Comparison of ENCODE assay signal across 7 cellular contexts in the genomic region with DNA sequence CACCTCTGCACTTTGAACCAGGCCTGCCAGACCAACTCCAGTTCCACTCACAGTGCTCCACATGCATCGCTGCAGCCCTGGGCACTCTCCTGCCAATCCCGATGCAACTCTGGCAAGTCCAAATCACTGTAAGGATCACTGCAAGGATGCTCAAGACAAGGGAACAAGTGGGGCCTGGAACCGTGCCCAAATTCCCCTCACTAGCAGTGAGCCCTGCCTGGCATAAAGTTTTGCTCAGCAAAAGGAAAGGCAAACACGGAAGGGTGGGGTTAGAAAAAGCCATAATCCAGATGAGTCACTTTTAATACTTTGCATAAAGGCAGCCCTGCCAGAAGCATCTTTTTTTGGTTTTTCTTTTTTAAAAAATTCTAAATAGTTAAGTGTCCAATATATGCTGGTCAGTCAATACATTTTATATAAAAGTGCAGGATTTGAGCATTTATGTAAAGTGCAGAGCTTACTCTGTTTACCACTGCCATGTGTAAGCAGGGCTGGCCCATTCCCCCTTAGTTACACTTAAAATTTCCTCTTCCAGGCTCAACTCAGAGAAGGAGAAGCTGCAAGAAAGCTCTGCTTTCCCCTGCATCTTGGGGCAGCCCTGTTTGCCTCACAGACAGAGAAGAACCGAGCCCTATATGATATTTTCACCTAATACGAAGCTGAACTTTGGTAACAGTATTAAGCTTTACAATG.
DNase-seq lines count a peak whose midpoint lies in the region; ATAC-seq and TF ChIP-seq lines count a peak whose summit lies in the region.

No MANE protein-coding gene starts in this region.

- H3K27ac ChIP-seq in PC-3 (ENCODE audit: low read length) (peak overlapping the region; percentile 94), esophagus squamous epithelium (peak overlapping the region; percentile 53 to 81 (median 64)), prostate gland (no peak overlapping the region), osteoblast (ENCODE audit: low read depth, low read length) (no peak overlapping the region)

- TF ChIP-seq CTCF in PC-3 (conservative IDR thresholded peaks at IDR 0.05; ENCODE audit: low read depth, low read length) (no peak), esophagus squamous epithelium (IDR thresholded peaks at IDR 0.05) (no peak), prostate gland (IDR thresholded peaks at IDR 0.05) (no peak), osteoblast (IDR thresholded peaks at IDR 0.05; ENCODE audit: extremely low read depth, low read depth, low read length) (no peak)

- DNase-seq in H4 (ENCODE audit: low spot score), result peak; percentile 60
- DNase-seq in PC-3, result peak; percentile 90
- no peak for DNase-seq in esophagus squamous epithelium (lab: John Stamatoyannopoulos, UW)
- DNase-seq in prostate gland (ENCODE audit: low spot score), result peak; percentile 35
- DNase-seq in osteoblast (ENCODE audit: insufficient read length, low spot score, missing footprints), result no peak
- DNase-seq in KG1 (lab: John Stamatoyannopoulos, UW), result no peak

- intact Hi-C loops in PC-3 (cut with micrococcal nuclease), result loop anchor here (2.0 to 5.0 kb wide), 5 partner anchors 46 to 484 kb away; a partner anchor contains a TSS
- intact Hi-C loops in esophagus squamous epithelium (cut with DNase I), result no loop called here
- intact Hi-C loops in prostate gland (cut with DNase I), result no loop called here

- no peaks in the 10 kb centered on the region; the same call in 1 of the 2 replicates for H3K9me2 ChIP-seq in PC-3 (replicated peaks; ENCODE audit: low read length)

- H3K4me2 ChIP-seq in PC-3 (ENCODE audit: low read length) (peak overlapping the region; percentile 75), osteoblast (ENCODE audit: insufficient read depth, low read length) (no peak overlapping the region)

- H3K4me1 ChIP-seq in PC-3 (ENCODE audit: insufficient read depth, low read length) (peaks cover 71% of the 10 kb centered on the region), esophagus squamous epithelium (peaks cover 33 to 76% (median 48%) of the 10 kb centered on the region in 3 donors), prostate gland (replicated peaks) (no peaks in the 10 kb centered on the region), osteoblast (ENCODE audit: insufficient read depth, low read length) (peaks cover 35% of the 10 kb centered on the region)

- peak overlapping the region; percentile 8 for H2AFZ ChIP-seq in PC-3 (ENCODE audit: low read length)
- no peak overlapping the region for H2AFZ ChIP-seq in osteoblast (ENCODE audit: low read length)

- 23 to 30% methylated on average over 4 to 6 of the region's 6 CpGs for WGBS in esophagus squamous epithelium, 2 donors
- WGBS in prostate gland, result 46% methylated on average over 6 of the region's 6 CpGs

- H3K27me3 ChIP-seq in PC-3 (ENCODE audit: low read length) (no peaks in the 10 kb centered on the region), esophagus squamous epithelium (no peaks in the 10 kb centered on the region), prostate gland (replicated peaks; ENCODE audit: insufficient read depth) (no peaks in the 10 kb centered on the region), osteoblast (ENCODE audit: insufficient read depth, low read length) (no peaks in the 10 kb centered on the region)

- POLR2A ChIA-PET in PC-3 (lab: Charles Lee; ENCODE audit: unreplicated experiment), result no interaction called here

- peaks cover 17% of the 10 kb centered on the region for H3F3A ChIP-seq in PC-3 (ENCODE audit: low read length, unreplicated experiment)

- H3K4me3 ChIP-seq in PC-3 (ENCODE audit: low read length), result peak overlapping the region; percentile 37; the same call in 1 of the 2 replicates
- H3K4me3 ChIP-seq in esophagus squamous epithelium, result no peak overlapping the region
- no peak overlapping the region for H3K4me3 ChIP-seq in prostate gland
- H3K4me3 ChIP-seq in osteoblast (ENCODE audit: insufficient read depth, low read length), result no peak overlapping the region

- H3K79me2 ChIP-seq in PC-3 (ENCODE audit: low read length) (no peaks in the 10 kb centered on the region), osteoblast (ENCODE audit: insufficient read depth, low read length) (no peaks in the 10 kb centered on the region)

- H3K36me3 ChIP-seq in PC-3 (ENCODE audit: low read depth, low read length) (no peaks in the 10 kb centered on the region), esophagus squamous epithelium (no peaks in the 10 kb centered on the region), prostate gland (no peaks in the 10 kb centered on the region), osteoblast (ENCODE audit: insufficient read depth, low read length) (no peaks in the 10 kb centered on the region)

- no peaks in the 10 kb centered on the region for H3K9me3 ChIP-seq in PC-3 (ENCODE audit: low read length)
- H3K9me3 ChIP-seq in esophagus squamous epithelium, result no peaks in the 10 kb centered on the region
- H3K9me3 ChIP-seq in prostate gland, result no peaks in the 10 kb centered on the region
- H3K9me3 ChIP-seq in osteoblast (ENCODE audit: low read depth, low read length), result no peaks in the 10 kb centered on the region

- H4K20me1 ChIP-seq in PC-3 (ENCODE audit: low read length) (no peaks in the 10 kb centered on the region), osteoblast (ENCODE audit: insufficient read depth, low read length) (no peaks in the 10 kb centered on the region)

- peak; percentile 61 for ATAC-seq in PC-3
- no peak for ATAC-seq in HG03159 (IDR thresholded peaks at IDR 0.05; ENCODE audit: unreplicated experiment)

- H3K9ac ChIP-seq in PC-3 (ENCODE audit: low read length), result peak overlapping the region; percentile 68

- TF ChIP-seq POLR2A in esophagus squamous epithelium (IDR thresholded peaks at IDR 0.05) (no peak), prostate gland (IDR thresholded peaks at IDR 0.05) (no peak)

- no TSS peak for BruUV-seq in PC-3 (replicated peaks; lab: Mats Ljungman, UMichigan)

- CTCF ChIA-PET in PC-3 (lab: Charles Lee), result no interaction called here

Comparison
In these comparisons a context has a peak if more than half of its experiments do, and no peak if none do; other contexts are left out.
1. DNase-seq: peak in H4 (single experiment), PC-3 (single experiment) and prostate gland (single experiment); none in esophagus squamous epithelium (single experiment), osteoblast (single experiment) and KG1 (single experiment).
2. H3K27ac ChIP-seq: peak in PC-3 (single experiment) and esophagus squamous epithelium (4 of 4); none in prostate gland (0 of 2) and osteoblast (single experiment).